Comparison of ENCODE assay signal across 25 cellular contexts in the genomic region with DNA sequence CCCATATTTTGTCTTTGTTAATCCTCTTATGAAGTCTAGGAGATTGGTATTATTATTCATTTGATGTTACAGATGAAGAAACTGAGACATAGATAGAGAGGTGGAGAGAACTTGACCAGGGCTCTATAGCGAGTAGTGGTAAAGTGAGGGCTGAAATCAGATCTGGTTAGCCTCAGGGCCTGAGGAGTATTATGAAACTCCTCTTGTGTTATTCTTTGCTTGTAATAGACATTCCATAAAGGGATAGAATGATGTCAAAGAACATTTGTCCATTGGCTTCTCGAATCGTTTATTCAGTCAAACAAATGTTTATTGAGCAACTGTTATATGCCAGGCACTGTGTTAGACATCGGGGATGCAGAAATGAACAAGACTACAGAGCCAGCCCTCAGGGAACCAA. TPM values are rescaled to one million over a fixed set of nuclear protein-coding genes. Genes with fewer than 3 reads are reported as not detected.
"Had no signal": no experiment of that assay in that cellular context is flagged by ENCODE, and none has a peak within 500 bp of the region (broad histone marks: within the 10 kb centered on the region; RNA-seq: fewer than 3 reads in every experiment).

A gene with protein sequence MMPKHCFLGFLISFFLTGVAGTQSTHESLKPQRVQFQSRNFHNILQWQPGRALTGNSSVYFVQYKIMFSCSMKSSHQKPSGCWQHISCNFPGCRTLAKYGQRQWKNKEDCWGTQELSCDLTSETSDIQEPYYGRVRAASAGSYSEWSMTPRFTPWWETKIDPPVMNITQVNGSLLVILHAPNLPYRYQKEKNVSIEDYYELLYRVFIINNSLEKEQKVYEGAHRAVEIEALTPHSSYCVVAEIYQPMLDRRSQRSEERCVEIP (minus strand): TSS at position 144 of the 400 bp plus-strand sequence. CDS start 11,895 bp downstream, outside the sequence.

- H3K4me1 Mint-ChIP-seq: activated naive CD8-positive, alpha-beta T cell treated with anti-CD3 and anti-CD28 coated beads, Interleukin-2, amount 10 ng/mL, durations not matched to agents 7 days and 5 days; endodermal cell had no signal

- H3K36me3 Mint-ChIP-seq: stimulated activated effector memory CD8-positive, alpha-beta T cell treated with anti-CD3 and anti-CD28 coated beads, Interleukin-12 subunit alpha, Interleukin-12 subunit beta, amount 100 ng/mL, for 72 hours had no signal

- H3K9me3 Mint-ChIP-seq: activated CD8-positive, alpha-beta T cell treated with anti-CD3 and anti-CD28 coated beads for 36 hours; activated T-helper 17 cell treated with anti-CD3 and anti-CD28 coated beads, Interleukin-2, amount 50 U/mL, for 72 hours; naive thymus-derived CD8-positive, alpha-beta T cell had no signal

- H3K27me3 Mint-ChIP-seq: activated CD8-positive, alpha-beta T cell treated with anti-CD3 and anti-CD28 coated beads for 36 hours; T-helper 17 cell had no signal

- H3K27me3 ChIP-seq: body of pancreas, left lung, ovary, thyroid gland had no signal

- ATAC-seq: activated CD8-positive, alpha-beta T cell treated with anti-CD3 and anti-CD28 coated beads for 36 hours; activated T-helper 17 cell treated with anti-CD3 and anti-CD28 coated beads, Interleukin-2, amount 50 U/mL, for 72 hours; body of pancreas; left lung; mucosa of descending colon; naive thymus-derived CD8-positive, alpha-beta T cell; sciatic nerve; stimulated activated effector memory CD8-positive, alpha-beta T cell treated with anti-CD3 and anti-CD28 coated beads, Interleukin-12 subunit alpha, Interleukin-12 subunit beta, amount 100 ng/mL, for 72 hours; T-helper 17 cell had no signal

- H3K4me1 ChIP-seq: body of pancreas, left lung, thyroid gland had no signal

- H3K9me3 ChIP-seq: body of pancreas, left lung, mucosa of descending colon, ovary, thyroid gland had no signal

- H3K36me3 ChIP-seq: left lung, ovary, thyroid gland had no signal

- H3K4me3 ChIP-seq: body of pancreas, left lung, mucosa of descending colon, ovary, smooth muscle cell, thyroid gland had no signal

- H3K27ac Mint-ChIP-seq: activated CD8-positive, alpha-beta T cell treated with anti-CD3 and anti-CD28 coated beads for 36 hours; activated naive CD8-positive, alpha-beta T cell treated with anti-CD3 and anti-CD28 coated beads, Interleukin-2, amount 10 ng/mL, durations not matched to agents 7 days and 5 days; activated T-helper 17 cell treated with anti-CD3 and anti-CD28 coated beads, Interleukin-2, amount 50 U/mL, for 72 hours; endodermal cell; stimulated activated effector memory CD8-positive, alpha-beta T cell treated with anti-CD3 and anti-CD28 coated beads, Interleukin-12 subunit alpha, Interleukin-12 subunit beta, amount 100 ng/mL, for 72 hours; T-helper 17 cell had no signal

- H3K4me3 Mint-ChIP-seq: activated CD8-positive, alpha-beta T cell treated with anti-CD3 and anti-CD28 coated beads for 36 hours; activated naive CD8-positive, alpha-beta T cell treated with anti-CD3 and anti-CD28 coated beads, Interleukin-2, amount 10 ng/mL, durations not matched to agents 7 days and 5 days; activated T-helper 17 cell treated with anti-CD3 and anti-CD28 coated beads, Interleukin-2, amount 50 U/mL, for 72 hours; endodermal cell; naive thymus-derived CD8-positive, alpha-beta T cell; stimulated activated effector memory CD8-positive, alpha-beta T cell treated with anti-CD3 and anti-CD28 coated beads, Interleukin-12 subunit alpha, Interleukin-12 subunit beta, amount 100 ng/mL, for 72 hours; T-helper 17 cell had no signal

- H3K27ac ChIP-seq: body of pancreas, left lung, ovary, thyroid gland had no signal

- DNase-seq: activated CD4-positive, alpha-beta T cell treated with anti-CD3 and anti-CD28 coated beads for 4 hours; activated CD8-positive, alpha-beta T cell treated with anti-CD3 and anti-CD28 coated beads for 36 hours; activated naive CD4-positive, alpha-beta T cell; activated naive CD8-positive, alpha-beta T cell treated with anti-CD3 and anti-CD28 coated beads, Interleukin-2, amount 10 ng/mL, durations not matched to agents 7 days and 5 days; activated T-cell treated with anti-CD3 and anti-CD28 coated beads, Interleukin-2, amount 50 U/mL, for 1 hour; body of pancreas; endodermal cell; foreskin melanocyte; glutamatergic neuron; hypothalamus; kidney; left lung; mucosa of descending colon; naive thymus-derived CD8-positive, alpha-beta T cell; ovary; stimulated activated CD4-positive, alpha-beta T cell treated with anti-CD3 and anti-CD28 coated beads, Interleukin-4, amount 100 ng/mL, for 24 hours; T-helper 17 cell; thyroid gland had no signal

RNA-seq across cellular contexts. Expression of the gene that starts here (rescaled TPM):
- total RNA-seq: activated CD8-positive, alpha-beta T cell treated with anti-CD3 and anti-CD28 coated beads for 36 hours; activated naive CD8-positive, alpha-beta T cell treated with anti-CD3 and anti-CD28 coated beads, Interleukin-2, amount 10 ng/mL, durations not matched to agents 7 days and 5 days; activated T-helper 17 cell treated with anti-CD3 and anti-CD28 coated beads, Interleukin-2, amount 50 U/mL, for 72 hours; body of pancreas; endodermal cell; epithelial cell of proximal tubule; kidney; left lung; mucosa of descending colon; naive thymus-derived CD8-positive, alpha-beta T cell; ovary; pulmonary artery endothelial cell; sciatic nerve; smooth muscle cell; subcutaneous adipose tissue; T-helper 17 cell; thyroid gland had no signal
- polyA plus RNA-seq: naive thymus-derived CD8-positive, alpha-beta T cell; ovary; smooth muscle cell had no signal
